ENCODE assay signal across 8 cellular contexts in the genomic region with DNA sequence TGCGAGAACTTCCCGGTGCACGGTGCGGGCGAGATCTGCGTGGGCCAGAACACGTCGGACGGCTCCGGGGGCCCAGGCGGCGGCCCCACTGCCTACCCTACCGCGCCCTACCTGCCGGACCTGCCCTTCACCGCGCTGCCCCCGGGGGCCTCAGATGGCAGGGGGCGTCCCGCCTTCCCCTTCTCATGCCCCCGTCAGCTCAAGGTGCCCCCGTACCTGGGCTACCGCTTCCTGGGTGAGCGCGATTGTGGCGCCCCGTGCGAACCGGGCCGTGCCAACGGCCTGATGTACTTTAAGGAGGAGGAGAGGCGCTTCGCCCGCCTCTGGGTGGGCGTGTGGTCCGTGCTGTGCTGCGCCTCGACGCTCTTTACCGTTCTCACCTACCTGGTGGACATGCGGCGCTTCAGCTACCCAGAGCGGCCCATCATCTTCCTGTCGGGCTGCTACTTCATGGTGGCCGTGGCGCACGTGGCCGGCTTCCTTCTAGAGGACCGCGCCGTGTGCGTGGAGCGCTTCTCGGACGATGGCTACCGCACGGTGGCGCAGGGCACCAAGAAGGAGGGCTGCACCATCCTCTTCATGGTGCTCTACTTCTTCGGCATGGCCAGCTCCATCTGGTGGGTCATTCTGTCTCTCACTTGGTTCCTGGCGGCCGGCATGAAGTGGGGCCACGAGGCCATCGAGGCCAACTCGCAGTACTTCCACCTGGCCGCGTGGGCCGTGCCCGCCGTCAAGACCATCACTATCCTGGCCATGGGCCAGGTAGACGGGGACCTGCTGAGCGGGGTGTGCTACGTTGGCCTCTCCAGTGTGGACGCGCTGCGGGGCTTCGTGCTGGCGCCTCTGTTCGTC. TPM values are rescaled to one million over a fixed set of nuclear protein-coding genes. Genes with fewer than 3 reads are reported as not detected.
DNase-seq lines count a peak whose midpoint lies in the region; ATAC-seq and TF ChIP-seq lines count a peak whose summit lies in the region.

No MANE protein-coding gene starts in this region.

- H3K27me3 ChIP-seq in CD8-positive, alpha-beta memory T cell (ENCODE audit: insufficient read depth, low read length, poor library complexity, severe bottlenecking): peaks cover 22% of the 10 kb centered on the region
- peaks cover 11 to 94% of the 10 kb centered on the region in 2 donors for H3K27me3 ChIP-seq in left lung

- H3K9me3 Mint-ChIP-seq in CD8-positive, alpha-beta memory T cell: no peaks in the 10 kb centered on the region
- no peaks in the 10 kb centered on the region for H3K9me3 Mint-ChIP-seq in stimulated activated naive CD8-positive, alpha-beta T cell treated with anti-CD3 and anti-CD28 coated beads, Interleukin-15, amount 100 ng/mL, for 72 hours

- H3K27ac Mint-ChIP-seq in CD8-positive, alpha-beta memory T cell: peak overlapping the region in 2 of 8 donors; percentile 19 to 26
- H3K27ac Mint-ChIP-seq in stimulated activated naive CD8-positive, alpha-beta T cell treated with anti-CD3 and anti-CD28 coated beads, Interleukin-15, amount 100 ng/mL, for 72 hours: no peak overlapping the region

- TF ChIP-seq CTCF in cardiac fibroblast (IDR thresholded peaks at IDR 0.05; ENCODE audit: low read depth, low read length) (peak; percentile 27), left lung (IDR thresholded peaks at IDR 0.05) (peak; percentile 31 to 50)

- ATAC-seq in left lung: peak; percentile 8
- ATAC-seq in stimulated activated naive CD8-positive, alpha-beta T cell treated with anti-CD3 and anti-CD28 coated beads, Interleukin-15, amount 100 ng/mL, for 72 hours: peak; percentile 5
- ATAC-seq in GM18505 (IDR thresholded peaks at IDR 0.05; ENCODE audit: unreplicated experiment): no peak
- ATAC-seq in HG03571 (IDR thresholded peaks at IDR 0.05; ENCODE audit: unreplicated experiment): no peak

- no peak for TF ChIP-seq POLR2A in GM18505 (IDR thresholded peaks at IDR 0.05; ENCODE audit: borderline replicate concordance, extremely low read depth, insufficient read depth, insufficient read length)

- H3K36me3 ChIP-seq in CD8-positive, alpha-beta memory T cell (ENCODE audit: insufficient read depth, low read length): no peaks in the 10 kb centered on the region
- H3K36me3 ChIP-seq in left lung: no peaks in the 10 kb centered on the region

- CTCF ChIA-PET in CD8-positive, alpha-beta memory T cell (lab: Charles Lee): no interaction called here

- POLR2A ChIA-PET in CD8-positive, alpha-beta memory T cell (lab: Charles Lee): no interaction called here

- H3K9me3 ChIP-seq in CD8-positive, alpha-beta memory T cell (ENCODE audit: low read length): no peaks in the 10 kb centered on the region
- H3K9me3 ChIP-seq in left lung: no peaks in the 10 kb centered on the region

- H3K4me3 ChIP-seq in CD8-positive, alpha-beta memory T cell (ENCODE audit: low read length): peak overlapping the region; percentile 56
- H3K4me3 ChIP-seq in cardiac fibroblast (replicated peaks in 1 of 2; ENCODE audit: low read depth in 2 of 2, low read length in 2 of 2) (peak overlapping the region; percentile 55 to 62), left lung (peak overlapping the region; percentile 61)

- DNase-seq in CD8-positive, alpha-beta memory T cell: peak in 2 of 5 donors; percentile 19 to 55
- peak; percentile 40 to 83 for DNase-seq in NCI-H524 (lab: John Stamatoyannopoulos, UW)
- peak; percentile 22 to 68 for DNase-seq in cardiac fibroblast (ENCODE audit: low read depth in 2 of 2)
- DNase-seq in left lung: peak; percentile 59 to 85
- peak; percentile 28 to 36 for DNase-seq in stimulated activated naive CD8-positive, alpha-beta T cell treated with anti-CD3 and anti-CD28 coated beads, Interleukin-15, amount 100 ng/mL, for 72 hours
- no peak for DNase-seq in SHP77 (lab: John Stamatoyannopoulos, UW)

- peaks cover 11 to 22% of the 10 kb centered on the region in 2 donors for H3K27me3 Mint-ChIP-seq in CD8-positive, alpha-beta memory T cell
- peaks cover 42% of the 10 kb centered on the region for H3K27me3 Mint-ChIP-seq in stimulated activated naive CD8-positive, alpha-beta T cell treated with anti-CD3 and anti-CD28 coated beads, Interleukin-15, amount 100 ng/mL, for 72 hours

- peaks cover 10 to 19% (median 12%) of the 10 kb centered on the region in 3 donors for H3K4me1 Mint-ChIP-seq in CD8-positive, alpha-beta memory T cell
- peaks cover 11% of the 10 kb centered on the region for H3K4me1 Mint-ChIP-seq in stimulated activated naive CD8-positive, alpha-beta T cell treated with anti-CD3 and anti-CD28 coated beads, Interleukin-15, amount 100 ng/mL, for 72 hours

- H3K4me1 ChIP-seq in CD8-positive, alpha-beta memory T cell (ENCODE audit: insufficient read depth, low read length): peaks cover 5% of the 10 kb centered on the region
- peaks cover 9 to 32% of the 10 kb centered on the region in 2 donors for H3K4me1 ChIP-seq in left lung

- no peak overlapping the region for H3K27ac ChIP-seq in CD8-positive, alpha-beta memory T cell (ENCODE audit: low read depth, low read length)
- no peak overlapping the region for H3K27ac ChIP-seq in left lung

- H3K4me3 Mint-ChIP-seq in CD8-positive, alpha-beta memory T cell: peak overlapping the region in 4 of 7 donors; percentile 85 to 92 (median 92)
- H3K4me3 Mint-ChIP-seq in stimulated activated naive CD8-positive, alpha-beta T cell treated with anti-CD3 and anti-CD28 coated beads, Interleukin-15, amount 100 ng/mL, for 72 hours: no peak overlapping the region

- H3K36me3 Mint-ChIP-seq in CD8-positive, alpha-beta memory T cell: peaks cover 0 to 10% (median 0%) of the 10 kb centered on the region in 3 donors

- intact Hi-C loops in left lung (cut with DNase I): loop anchor here in 1 of 2 donors (10.0 kb wide), 1 partner anchor 139 kb away; no protein-coding TSS in a partner anchor

RNA-seq across cellular contexts. Expression of gene FZD7, which starts 1.7 kb away (rescaled TPM):
- total RNA-seq in CD8-positive, alpha-beta memory T cell: under 1 TPM; 0.55 to 0.75 TPM
- polyA plus RNA-seq in CD8-positive, alpha-beta memory T cell: not detected
- 10 to 100 TPM; 11.1 to 17.6 TPM for total RNA-seq in left lung

RNA-seq across cellular contexts. Expression of gene KIAA2012, which starts 37.7 kb away (rescaled TPM):
- total RNA-seq in CD8-positive, alpha-beta memory T cell: not detected
- polyA plus RNA-seq in CD8-positive, alpha-beta memory T cell: not detected
- total RNA-seq in left lung: 1 to 10 TPM in 1 of 2 donors, not detected in 1; 1.7 TPM

Comparison
In these comparisons a context has a peak if more than half of its experiments do, and no peak if none do; other contexts are left out.
1. DNase-seq: peak in NCI-H524 (2 of 2), cardiac fibroblast (2 of 2), left lung (2 of 2) and stimulated activated naive CD8-positive, alpha-beta T cell treated with anti-CD3 and anti-CD28 coated beads, Interleukin-15, amount 100 ng/mL, for 72 hours (2 of 2); none in SHP77 (0 of 2).
2. H3K4me3 Mint-ChIP-seq: peak in CD8-positive, alpha-beta memory T cell (4 of 7); none in stimulated activated naive CD8-positive, alpha-beta T cell treated with anti-CD3 and anti-CD28 coated beads, Interleukin-15, amount 100 ng/mL, for 72 hours (0 of 2).
3. ATAC-seq: peak in left lung (single experiment) and stimulated activated naive CD8-positive, alpha-beta T cell treated with anti-CD3 and anti-CD28 coated beads, Interleukin-15, amount 100 ng/mL, for 72 hours (single experiment); none in GM18505 (single experiment) and HG03571 (single experiment).
4. RNA of gene FZD7, which starts 1.7 kb away (total RNA-seq): 11.1 to 17.6 TPM in left lung; 0.55 to 0.75 TPM in CD8-positive, alpha-beta memory T cell; every median in the first group is over 4 times any median in the second.
5. Peak in every context shown above with its lines, with median percentiles within 50 percentile points of each other: H3K4me3 ChIP-seq.